8 cellular contexts compared by ENCODE assay signal in the genomic region with DNA sequence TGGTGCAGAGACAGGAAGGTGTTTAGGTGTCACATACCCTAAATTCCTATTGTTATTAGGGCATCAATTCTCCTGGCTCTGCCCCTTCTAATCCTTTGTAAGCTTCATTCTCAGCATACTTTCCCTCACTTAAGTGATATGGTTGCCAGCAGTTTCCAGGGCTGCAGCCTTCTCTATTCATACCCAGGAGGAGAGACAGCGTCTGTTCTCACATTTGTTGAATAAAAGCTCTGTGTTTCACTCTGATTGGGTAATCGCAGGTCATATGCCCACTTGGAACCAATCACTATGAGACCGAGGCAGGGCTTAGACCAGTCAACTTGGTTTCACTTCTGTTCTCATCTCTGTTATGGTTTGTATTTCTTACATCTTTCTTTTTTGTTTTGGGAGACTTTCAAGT.
DNase-seq lines count a peak whose midpoint lies in the region; ATAC-seq and TF ChIP-seq lines count a peak whose summit lies in the region.

No MANE protein-coding gene starts in this region.

- H3K27ac Mint-ChIP-seq in natural killer cell treated with Interleukin-12 subunit alpha and Interleukin-12 subunit beta and Interleukin-15 and Interleukin-18, amount 100 ng/mL, for 72 hours = peak overlapping the region; percentile 27 to 45

- ATAC-seq in GM19372 (IDR thresholded peaks at IDR 0.05; ENCODE audit: low read depth, unreplicated experiment) (peak; percentile 99), GM21786 (IDR thresholded peaks at IDR 0.05; ENCODE audit: unreplicated experiment) (no peak)
- ATAC-seq in natural killer cell treated with Interleukin-12 subunit alpha and Interleukin-12 subunit beta and Interleukin-15 and Interleukin-18, amount 100 ng/mL, for 72 hours = peak; percentile 93 to 95

- H3K4me1 Mint-ChIP-seq in natural killer cell treated with Interleukin-12 subunit alpha and Interleukin-12 subunit beta and Interleukin-15 and Interleukin-18, amount 100 ng/mL, for 72 hours (ENCODE audit: low read depth in 2 of 2) = peaks cover 3 to 6% of the 10 kb centered on the region in 2 donors

- H3K4me3 ChIP-seq in fibroblast of pulmonary artery (replicated peaks; ENCODE audit: low read depth, low read length) = peak overlapping the region; percentile 64

- DNase-seq in CMK (ENCODE audit: low read depth) = peak; percentile 32
- peak; percentile 57 for DNase-seq in HK-2 (ENCODE audit: unreplicated experiment)
- DNase-seq in SW 1271 (lab: John Stamatoyannopoulos, UW) = peak; percentile 55 to 91
- peak; percentile 94 for DNase-seq in fibroblast of pulmonary artery (ENCODE audit: low read depth)
- DNase-seq in natural killer cell treated with Interleukin-12 subunit alpha and Interleukin-12 subunit beta and Interleukin-15 and Interleukin-18, amount 100 ng/mL, for 72 hours (ENCODE audit: low spot score) = no peak
- no peak for DNase-seq in NCI-H187 (lab: John Stamatoyannopoulos, UW)

- H3K9me3 Mint-ChIP-seq in natural killer cell treated with Interleukin-12 subunit alpha and Interleukin-12 subunit beta and Interleukin-15 and Interleukin-18, amount 100 ng/mL, for 72 hours = no peaks in the 10 kb centered on the region

- no peak for TF ChIP-seq CTCF in fibroblast of pulmonary artery (IDR thresholded peaks at IDR 0.05; ENCODE audit: low read length, missing control alignments)

- H3K4me3 Mint-ChIP-seq in natural killer cell treated with Interleukin-12 subunit alpha and Interleukin-12 subunit beta and Interleukin-15 and Interleukin-18, amount 100 ng/mL, for 72 hours = peak overlapping the region; percentile 63

- no peaks in the 10 kb centered on the region for H3K36me3 Mint-ChIP-seq in natural killer cell treated with Interleukin-12 subunit alpha and Interleukin-12 subunit beta and Interleukin-15 and Interleukin-18, amount 100 ng/mL, for 72 hours

- H3K27me3 Mint-ChIP-seq in natural killer cell treated with Interleukin-12 subunit alpha and Interleukin-12 subunit beta and Interleukin-15 and Interleukin-18, amount 100 ng/mL, for 72 hours = peaks cover 0 to 3% of the 10 kb centered on the region in 2 donors

Comparison
In these comparisons a context has a peak if more than half of its experiments do, and no peak if none do; other contexts are left out.
1. DNase-seq: peak in CMK (single experiment), HK-2 (single experiment), SW 1271 (2 of 2) and fibroblast of pulmonary artery (single experiment); none in natural killer cell treated with Interleukin-12 subunit alpha and Interleukin-12 subunit beta and Interleukin-15 and Interleukin-18, amount 100 ng/mL, for 72 hours (single experiment) and NCI-H187 (0 of 2).